10 cellular contexts compared by ENCODE assay signal in genomic region chr5:88979244-88979643, GRCh38.
DNase-seq lines count a peak whose midpoint lies in the region; ATAC-seq and TF ChIP-seq lines count a peak whose summit lies in the region.
"Had no signal": no experiment of that assay in that cellular context is flagged by ENCODE, and none has a peak within 500 bp of the region (broad histone marks: within the 10 kb centered on the region; RNA-seq: fewer than 3 reads in every experiment).

No MANE protein-coding gene starts in this region.

- ATAC-seq in GM21576 (IDR thresholded peaks at IDR 0.05; ENCODE audit: unreplicated experiment) (peak; percentile 56), GM21723 (IDR thresholded peaks at IDR 0.05; ENCODE audit: unreplicated experiment) (no peak)

- DNase-seq in GM12865 (ENCODE audit: low read depth) (peak; percentile 34), HT1080 (ENCODE audit: low read depth) (peak; percentile 72), epithelial cell of esophagus (ENCODE audit: low read depth) (peak; percentile 20), NCI-H1694 (lab: John Stamatoyannopoulos, UW) (no peak), NCI-H748 treated with DMSO at 0.1 percent for 48 hours (lab: John Stamatoyannopoulos, UW) (no peak), hippocampal formation (lab: John Stamatoyannopoulos, UW) (no peak)
- DNase-seq: DMS 273 treated with DMSO at 0.1 percent for 48 hours, testis had no signal

- TF ChIP-seq CTCF in GM12865 (IDR thresholded peaks at IDR 0.05; ENCODE audit: insufficient read depth, low read depth, low read length, missing control alignments) (no peak), epithelial cell of esophagus (IDR thresholded peaks at IDR 0.05; ENCODE audit: insufficient read depth, low read depth, low read length, missing control alignments) (no peak)

- H3K4me3 ChIP-seq in GM12865 (ENCODE audit: low read depth, low read length) (no peak overlapping the region), epithelial cell of esophagus (ENCODE audit: low read length) (no peak overlapping the region)
- H3K4me3 ChIP-seq: testis had no signal

Comparison
In these comparisons a context has a peak if more than half of its experiments do, and no peak if none do; other contexts are left out.
1. DNase-seq: peak in GM12865 (single experiment), HT1080 (single experiment) and epithelial cell of esophagus (single experiment); none in NCI-H1694 (single experiment), NCI-H748 treated with DMSO at 0.1 percent for 48 hours (single experiment) and hippocampal formation (0 of 2).